ENCODE assay signal across 25 cellular contexts in genomic region chrX:8864151-8864550, GRCh38.
DNase-seq lines count a peak whose midpoint lies in the region; ATAC-seq and TF ChIP-seq lines count a peak whose summit lies in the region.
"Had no signal": no experiment of that assay in that cellular context is flagged by ENCODE, and none has a peak within 500 bp of the region (broad histone marks: within the 10 kb centered on the region; RNA-seq: fewer than 3 reads in every experiment).

No MANE protein-coding gene starts in this region.

- no peaks in the 10 kb centered on the region for H3K36me3 Mint-ChIP-seq in GM23338 (ENCODE audit: low read depth)
- H3K36me3 Mint-ChIP-seq: naive thymus-derived CD4-positive, alpha-beta T cell had no signal

- no peaks in the 10 kb centered on the region for H3F3A ChIP-seq in GM23338 (replicated peaks; ENCODE audit: low read depth)

- no peak overlapping the region for H2BK15ac ChIP-seq in mesendoderm (replicated peaks; ENCODE audit: low read depth)

- H3K27me3 Mint-ChIP-seq in GM23338 (ENCODE audit: insufficient read depth, low read depth, poor library complexity), result peaks cover 6% of the 10 kb centered on the region

- H3K4me2 ChIP-seq in GM23338, result no peak overlapping the region
- H3K4me2 ChIP-seq in mesendoderm (ENCODE audit: low read length), result no peak overlapping the region
- H3K4me2 ChIP-seq: A549, BLaER1 had no signal

- no peak overlapping the region for H3K23ac ChIP-seq in mesendoderm (ENCODE audit: low read length)

- no peak overlapping the region for H4K5ac ChIP-seq in mesendoderm (ENCODE audit: low read length)

- H3K9me3 Mint-ChIP-seq in GM23338, result no peaks in the 10 kb centered on the region
- H3K9me3 Mint-ChIP-seq: activated CD4-positive, alpha-beta memory T cell treated with anti-CD3 and anti-CD28 coated beads, Interleukin-2, amount 10 ng/mL, durations not matched to agents 7 days and 5 days; naive thymus-derived CD4-positive, alpha-beta T cell; stimulated activated naive CD8-positive, alpha-beta T cell treated with anti-CD3 and anti-CD28 coated beads, Interleukin-15, amount 100 ng/mL, for 72 hours had no signal

- ATAC-seq in GM23338 (peak; percentile 64), HG03460 (IDR thresholded peaks at IDR 0.05; ENCODE audit: unreplicated experiment) (no peak), GM21367 (IDR thresholded peaks at IDR 0.05; ENCODE audit: unreplicated experiment) (no peak), GM18870 (IDR thresholded peaks at IDR 0.05; ENCODE audit: unreplicated experiment) (no peak)
- ATAC-seq: A549; left colon; naive thymus-derived CD4-positive, alpha-beta T cell; stimulated activated naive CD8-positive, alpha-beta T cell treated with anti-CD3 and anti-CD28 coated beads, Interleukin-15, amount 100 ng/mL, for 72 hours had no signal

- H2BK120ac ChIP-seq in mesendoderm (ENCODE audit: low read depth, low read length), result no peak overlapping the region

- TF ChIP-seq CTCF in GM23338 (conservative IDR thresholded peaks at IDR 0.05; ENCODE audit: low read depth in 2 of 2), result no peak

- H3K9me2 ChIP-seq in GM23338 (ENCODE audit: insufficient read depth), result no peaks in the 10 kb centered on the region

- H3K4me3 Mint-ChIP-seq in GM23338, result no peak overlapping the region
- H3K4me3 Mint-ChIP-seq: activated CD4-positive, alpha-beta memory T cell treated with anti-CD3 and anti-CD28 coated beads, Interleukin-2, amount 10 ng/mL, durations not matched to agents 7 days and 5 days; naive thymus-derived CD4-positive, alpha-beta T cell; stimulated activated naive CD8-positive, alpha-beta T cell treated with anti-CD3 and anti-CD28 coated beads, Interleukin-15, amount 100 ng/mL, for 72 hours had no signal

- H3K18ac ChIP-seq in mesendoderm (ENCODE audit: low read length), result no peak overlapping the region

- H3K79me1 ChIP-seq in mesendoderm (ENCODE audit: low read length), result no peaks in the 10 kb centered on the region

- H3K4me1 Mint-ChIP-seq in GM23338, result peaks cover 20% of the 10 kb centered on the region
- H3K4me1 Mint-ChIP-seq: activated CD4-positive, alpha-beta memory T cell treated with anti-CD3 and anti-CD28 coated beads, Interleukin-2, amount 10 ng/mL, durations not matched to agents 7 days and 5 days; stimulated activated naive CD8-positive, alpha-beta T cell treated with anti-CD3 and anti-CD28 coated beads, Interleukin-15, amount 100 ng/mL, for 72 hours had no signal

- peak in 2 of 3 experiments; percentile 40 to 58 for DNase-seq in NCI-H1417 (lab: John Stamatoyannopoulos, UW)
- DNase-seq in NCI-H1417 treated with DMSO at 0.1 percent for 48 hours (lab: John Stamatoyannopoulos, UW), result no peak
- DNase-seq in GM23338 (ENCODE audit: low spot score), result peak; percentile 34
- DNase-seq in RPMI7951 (ENCODE audit: low read depth), result peak; percentile 34
- peak; percentile 52 for DNase-seq in mesendoderm
- DNase-seq: activated CD4-positive, alpha-beta memory T cell treated with anti-CD3 and anti-CD28 coated beads, Interleukin-2, amount 10 ng/mL, durations not matched to agents 7 days and 5 days; activated gamma-delta T cell treated with Interleukin-2 at 50 U/mL for 16 hours; activated T-cell treated with anti-CD3 and anti-CD28 coated beads for 4 hours; COR-L47; left colon; naive thymus-derived CD4-positive, alpha-beta T cell; NCI-H524 treated with DMSO at 0.1 percent for 48 hours; Right ventricle myocardium superior; stimulated activated CD4-positive, alpha-beta T cell treated with anti-CD3 and anti-CD28 coated beads, Interleukin-4, amount 100 ng/mL, for 4 hours; stimulated activated naive CD8-positive, alpha-beta T cell treated with anti-CD3 and anti-CD28 coated beads, Interleukin-15, amount 100 ng/mL, for 72 hours; SW 1271; transverse colon had no signal

- H2AFZ ChIP-seq in GM23338, result no peak overlapping the region

- H4K20me1 ChIP-seq in GM23338 (replicated peaks; ENCODE audit: insufficient read depth), result no peaks in the 10 kb centered on the region
- H4K20me1 ChIP-seq: BLaER1 had no signal

- H2AK5ac ChIP-seq in mesendoderm (ENCODE audit: low read length), result no peak overlapping the region

- no CpG with 5 or more reads among the region's 5 CpGs for WGBS in mesendoderm (ENCODE audit: extremely low coverage, insufficient coverage, low lambda C conversion rate)

- no peak overlapping the region for H3K27ac Mint-ChIP-seq in GM23338
- H3K27ac Mint-ChIP-seq: activated CD4-positive, alpha-beta memory T cell treated with anti-CD3 and anti-CD28 coated beads, Interleukin-2, amount 10 ng/mL, durations not matched to agents 7 days and 5 days; naive thymus-derived CD4-positive, alpha-beta T cell had no signal

- H3K4ac ChIP-seq in mesendoderm (ENCODE audit: low read depth, low read length), result no peak overlapping the region

- H4K8ac ChIP-seq in mesendoderm (ENCODE audit: low read depth, low read length), result no peak overlapping the region

- H3K4me3 ChIP-seq in GM23338, result no peak overlapping the region
- H3K4me3 ChIP-seq in mesendoderm (ENCODE audit: low read length), result no peak overlapping the region
- H3K4me3 ChIP-seq: A549, BLaER1, breast epithelium, coronary artery, right atrium auricular region, transverse colon had no signal

- H3K79me2 ChIP-seq in GM23338 (replicated peaks; ENCODE audit: insufficient read depth), result no peaks in the 10 kb centered on the region
- H3K79me2 ChIP-seq in mesendoderm (ENCODE audit: control insufficient read depth, insufficient read depth, low read length), result no peaks in the 10 kb centered on the region

- no peak overlapping the region for H2BK5ac ChIP-seq in mesendoderm (ENCODE audit: low read length)

- H3K56ac ChIP-seq in mesendoderm (ENCODE audit: low read length), result no peak overlapping the region

- H3K27ac ChIP-seq in GM23338 (ENCODE audit: low read depth) (no peak overlapping the region), mesendoderm (ENCODE audit: low read depth, low read length) (no peak overlapping the region)
- H3K27ac ChIP-seq: A549, BLaER1, breast epithelium, coronary artery, right atrium auricular region, transverse colon had no signal

- H3K27me3 ChIP-seq in GM23338 (ENCODE audit: insufficient read depth), result no peaks in the 10 kb centered on the region
- no peaks in the 10 kb centered on the region for H3K27me3 ChIP-seq in mesendoderm (ENCODE audit: insufficient read depth, low read length, poor library complexity)
- H3K27me3 ChIP-seq: BLaER1, right atrium auricular region, transverse colon had no signal

- no peak overlapping the region for H3K9ac ChIP-seq in mesendoderm (ENCODE audit: low read length)
- H3K9ac ChIP-seq: BLaER1 had no signal

- peaks cover 7% of the 10 kb centered on the region for H3K4me1 ChIP-seq in GM23338 (ENCODE audit: insufficient read depth)
- no peaks in the 10 kb centered on the region for H3K4me1 ChIP-seq in mesendoderm (ENCODE audit: control insufficient read depth, low read depth, low read length)
- H3K4me1 ChIP-seq: breast epithelium, right atrium auricular region, transverse colon had no signal

- H3K36me3 ChIP-seq in GM23338 (ENCODE audit: insufficient read depth), result no peaks in the 10 kb centered on the region
- H3K36me3 ChIP-seq in mesendoderm (ENCODE audit: control insufficient read depth, insufficient read depth, low read length), result no peaks in the 10 kb centered on the region
- H3K36me3 ChIP-seq: BLaER1, breast epithelium, right atrium auricular region, transverse colon had no signal

TF ChIP-seq in GM23338, 12 proteins besides CTCF, POLR2A, EP300 and RAD21 (continues in another document):
- TF ChIP-seq ETS1 (IDR thresholded peaks at IDR 0.05), result no peak
